Comparison of ENCODE assay signal across 22 cellular contexts in genomic region chr3:104764499-104764898, GRCh38.
"Had no signal": no experiment of that assay in that cellular context is flagged by ENCODE, and none has a peak within 500 bp of the region (broad histone marks: within the 10 kb centered on the region; RNA-seq: fewer than 3 reads in every experiment).

No MANE protein-coding gene starts in this region.

- H3K4me1 Mint-ChIP-seq: activated naive CD8-positive, alpha-beta T cell treated with anti-CD3 and anti-CD28 coated beads, Interleukin-2, amount 10 ng/mL, durations not matched to agents 7 days and 5 days had no signal

- H3K9me3 ChIP-seq: adrenal gland, Peyer's patch, SJCRH30 had no signal

- H3K9me3 Mint-ChIP-seq: activated CD8-positive, alpha-beta T cell treated with anti-CD3 and anti-CD28 coated beads for 36 hours; activated naive CD8-positive, alpha-beta T cell treated with anti-CD3 and anti-CD28 coated beads, Interleukin-2, amount 10 ng/mL, durations not matched to agents 7 days and 5 days; activated T-cell treated with anti-CD3 and anti-CD28 coated beads, Interleukin-2, amount 50 U/mL, for 72 hours; activated T-helper 2 cell treated with anti-CD3 and anti-CD28 coated beads, Interferon-gamma antibody, Interleukin-2, Interleukin-4, amounts not matched to agents 10 μg/mL and 5 μg/mL and 100 μg/mL, durations not matched to agents 14 hours and 24 hours and 36 hours; T-helper 1 cell treated with Interleukin-12 subunit alpha and Interleukin-12 subunit beta and Interleukin-4 antibody, amounts not matched to agents 30 μg/mL and 1 μg/mL, for 36 hours had no signal

- H3K4me3 ChIP-seq: adrenal gland, Peyer's patch, SJCRH30 had no signal

- H3K36me3 ChIP-seq: adrenal gland, Peyer's patch, SJCRH30 had no signal

- H3K36me3 Mint-ChIP-seq: activated naive CD8-positive, alpha-beta T cell treated with anti-CD3 and anti-CD28 coated beads, Interleukin-2, amount 10 ng/mL, durations not matched to agents 7 days and 5 days had no signal

- H3K27me3 Mint-ChIP-seq: activated CD8-positive, alpha-beta T cell treated with anti-CD3 and anti-CD28 coated beads for 36 hours; activated naive CD8-positive, alpha-beta T cell treated with anti-CD3 and anti-CD28 coated beads, Interleukin-2, amount 10 ng/mL, durations not matched to agents 7 days and 5 days had no signal

- H3K27ac Mint-ChIP-seq: activated CD8-positive, alpha-beta T cell treated with anti-CD3 and anti-CD28 coated beads for 36 hours; activated naive CD8-positive, alpha-beta T cell treated with anti-CD3 and anti-CD28 coated beads, Interleukin-2, amount 10 ng/mL, durations not matched to agents 7 days and 5 days; activated T-cell treated with anti-CD3 and anti-CD28 coated beads, Interleukin-2, amount 50 U/mL, for 72 hours; activated T-helper 2 cell treated with anti-CD3 and anti-CD28 coated beads, Interferon-gamma antibody, Interleukin-2, Interleukin-4, amounts not matched to agents 10 μg/mL and 5 μg/mL and 100 μg/mL, durations not matched to agents 14 hours and 24 hours and 36 hours; T-helper 1 cell treated with Interleukin-12 subunit alpha and Interleukin-12 subunit beta and Interleukin-4 antibody, amounts not matched to agents 30 μg/mL and 1 μg/mL, for 36 hours had no signal

- H3K4me3 Mint-ChIP-seq: activated CD8-positive, alpha-beta T cell treated with anti-CD3 and anti-CD28 coated beads for 36 hours; activated naive CD8-positive, alpha-beta T cell treated with anti-CD3 and anti-CD28 coated beads, Interleukin-2, amount 10 ng/mL, durations not matched to agents 7 days and 5 days; activated T-cell treated with anti-CD3 and anti-CD28 coated beads, Interleukin-2, amount 50 U/mL, for 72 hours; T-helper 1 cell treated with Interleukin-12 subunit alpha and Interleukin-12 subunit beta and Interleukin-4 antibody, amounts not matched to agents 30 μg/mL and 1 μg/mL, for 36 hours had no signal

- H3K27me3 ChIP-seq: adrenal gland, Peyer's patch, SJCRH30 had no signal

- H3K4me1 ChIP-seq: adrenal gland, Peyer's patch, SJCRH30 had no signal

- ATAC-seq: activated CD4-positive, CD25-positive, alpha-beta regulatory T cell treated with anti-CD3 and anti-CD28 coated beads, Interleukin-2, amount 50 U/mL, for 24 hours; activated CD8-positive, alpha-beta T cell treated with anti-CD3 and anti-CD28 coated beads for 36 hours; activated T-cell treated with anti-CD3 and anti-CD28 coated beads, Interleukin-2, amount 50 U/mL, for 72 hours had no signal

- H3K27ac ChIP-seq: adrenal gland, Peyer's patch, RWPE1, SJCRH30 had no signal

- DNase-seq: activated CD4-positive, alpha-beta T cell treated with anti-CD3 and anti-CD28 coated beads for 4 hours; activated CD8-positive, alpha-beta memory T cell treated with anti-CD3 and anti-CD28 coated beads, Interleukin-2, amount 50 U/mL, for 4 hours; activated CD8-positive, alpha-beta T cell treated with anti-CD3 and anti-CD28 coated beads for 36 hours; activated naive CD4-positive, alpha-beta T cell treated with anti-CD3 and anti-CD28 coated beads, Interleukin-2, amount 50 U/mL, for 16 hours; activated naive CD8-positive, alpha-beta T cell treated with anti-CD3 and anti-CD28 coated beads, Interleukin-2, amount 10 ng/mL, durations not matched to agents 7 days and 5 days; activated T-cell treated with anti-CD3 and anti-CD28 coated beads, Interleukin-2, amount 50 U/mL, for 72 hours; adrenal gland; anterior cingulate cortex; KG1; NCI-H1694; NCI-H2029; NCI-H510A treated with DMSO at 0.1 percent for 48 hours; NCI-H69; NK-92 treated with Interleukin-12 subunit alpha and Interleukin-12 subunit beta, amount 100 ng/mL, for 24 hours; OCI-M1; Peyer's patch; Right ventricle myocardium superior; SJCRH30 had no signal
